In the genomic region with DNA sequence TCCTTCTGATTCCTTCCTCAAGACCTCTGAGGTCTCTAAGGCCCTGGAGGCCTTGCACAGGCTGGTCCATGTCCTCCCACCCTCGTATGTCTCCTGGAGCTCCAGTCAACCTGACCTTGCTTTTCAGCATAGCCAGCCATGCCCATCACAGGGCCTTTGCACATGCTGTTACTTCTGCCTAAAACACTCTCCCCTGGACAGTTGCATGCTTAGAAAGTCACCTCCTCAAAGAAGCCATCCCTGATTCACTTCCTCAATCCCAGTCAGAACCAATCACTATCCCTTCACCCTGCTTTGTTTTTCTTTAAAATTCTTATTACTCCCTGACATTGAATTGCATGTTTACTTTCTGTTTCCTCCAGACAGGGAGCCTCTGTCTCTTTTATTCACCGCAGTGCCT, we compare ENCODE assay signal across 2 cellular contexts.
TF ChIP-seq lines count a peak whose summit lies in the region.

No MANE protein-coding gene starts in this region.

TF ChIP-seq in HEK293, 187 proteins besides CTCF, POLR2A, EP300 and RAD21:
- TF ChIP-seq ZNF169 (tag by site-specific recombination; IDR thresholded peaks at IDR 0.05) (no peak), ZNF623 (tag by site-specific recombination; IDR thresholded peaks at IDR 0.05) (peak; percentile 71)

TF ChIP-seq in H1, 55 proteins besides CTCF, POLR2A, EP300 and RAD21:
- TF ChIP-seq BACH1 (IDR thresholded peaks at IDR 0.05; ENCODE audit: low read length) (no peak), ATF3 (IDR thresholded peaks at IDR 0.05; ENCODE audit: insufficient read depth, low read depth, low read length) (no peak), SIRT6 (IDR thresholded peaks at IDR 0.05; ENCODE audit: low read length) (no peak), JUND (IDR thresholded peaks at IDR 0.05; ENCODE audit: low read length) (no peak), EGR1 (IDR thresholded peaks at IDR 0.05; ENCODE audit: borderline replicate concordance, low read depth, low read length) (no peak)
